In the genomic region with DNA sequence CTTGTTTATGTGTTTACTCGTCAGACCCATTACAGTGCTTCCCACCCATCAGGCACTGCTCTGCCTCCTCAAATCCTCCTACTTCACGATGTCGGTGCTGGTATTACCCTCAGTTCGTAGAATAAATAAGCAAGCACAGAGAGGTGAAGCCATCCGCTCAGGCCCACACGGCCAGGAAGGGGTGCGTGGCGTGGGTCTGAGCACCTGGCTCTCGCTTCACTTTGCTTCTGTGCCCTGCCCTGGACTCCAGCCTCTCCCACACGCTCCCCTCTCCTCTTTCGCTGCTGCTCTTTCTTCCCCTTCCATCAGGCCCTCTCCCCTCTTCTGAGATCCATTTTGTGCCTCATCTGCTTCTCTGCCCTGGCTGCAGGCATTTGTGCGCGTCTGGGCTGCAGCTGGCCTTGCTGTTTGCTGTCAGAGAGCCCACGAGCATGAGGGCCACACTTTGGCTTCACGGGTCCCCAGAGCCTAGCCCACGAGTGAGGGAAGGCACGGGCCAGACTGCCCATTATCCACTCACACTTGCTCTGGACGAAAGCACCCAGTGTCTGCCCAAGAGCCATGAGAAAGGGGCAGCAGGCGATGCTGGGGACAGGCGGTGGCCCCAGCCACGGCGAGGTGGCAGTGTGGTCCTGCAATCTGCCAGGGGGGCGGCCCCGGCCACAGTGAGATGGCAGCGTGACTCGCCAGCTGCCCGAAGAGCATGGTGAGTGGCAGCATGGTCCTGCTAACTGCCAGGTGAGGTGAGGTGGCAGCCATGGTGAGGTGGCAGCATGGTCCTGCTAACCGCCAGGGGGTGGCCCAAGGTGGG, we compare ENCODE assay signal across 19 cellular contexts.
"Had no signal": no experiment of that assay in that cellular context is flagged by ENCODE, and none has a peak within 500 bp of the region (broad histone marks: within the 10 kb centered on the region; RNA-seq: fewer than 3 reads in every experiment).

No MANE protein-coding gene starts in this region.

- H3K4me3 ChIP-seq: esophagus squamous epithelium, psoas muscle, stomach had no signal

- H3K36me3 Mint-ChIP-seq: stimulated activated effector memory CD8-positive, alpha-beta T cell treated with anti-CD3 and anti-CD28 coated beads, Interleukin-12 subunit alpha, Interleukin-12 subunit beta, amount 100 ng/mL, for 72 hours had no signal

- H3K4me3 Mint-ChIP-seq: effector memory CD8-positive, alpha-beta T cell; stimulated activated effector memory CD8-positive, alpha-beta T cell treated with anti-CD3 and anti-CD28 coated beads, Interleukin-12 subunit alpha, Interleukin-12 subunit beta, amount 100 ng/mL, for 72 hours; T-cell had no signal

- H3K4me1 ChIP-seq: psoas muscle, stomach had no signal

- H3K27ac ChIP-seq: esophagus squamous epithelium, psoas muscle, stomach had no signal

- DNase-seq: activated CD4-positive, alpha-beta T cell treated with anti-CD3 and anti-CD28 coated beads for 1 hour; activated CD8-positive, alpha-beta memory T cell treated with anti-CD3 and anti-CD28 coated beads for 24 hours; activated CD8-positive, alpha-beta memory T cell treated with anti-CD3 and anti-CD28 coated beads, Interleukin-2, amount 50 U/mL, for 48 hours; activated effector memory CD4-positive, alpha-beta T cell treated with Interleukin-2 at 50 U/mL for 16 hours; activated naive CD4-positive, alpha-beta T cell treated with anti-CD3 and anti-CD28 coated beads, Interleukin-2, amount 50 U/mL, for 16 hours; activated T-cell treated with anti-CD3 and anti-CD28 coated beads, Interleukin-2, amount 50 U/mL, for 48 hours; dermis blood vessel endothelial cell; effector memory CD8-positive, alpha-beta T cell; esophagus squamous epithelium; mammary epithelial cell; psoas muscle; right cardiac atrium; small intestine; stimulated activated CD4-positive, alpha-beta T cell treated with anti-CD3 and anti-CD28 coated beads, Interleukin-4, amount 100 ng/mL, for 1 hour; stomach; T-cell; T1000 had no signal

- H3K9me3 ChIP-seq: esophagus squamous epithelium, psoas muscle, stomach had no signal

- H3K27me3 ChIP-seq: stomach had no signal

- ATAC-seq: effector memory CD8-positive, alpha-beta T cell; psoas muscle; right cardiac atrium; SK-N-SH treated with all-trans-retinoic acid at 6 μM for 48 hours; stimulated activated effector memory CD8-positive, alpha-beta T cell treated with anti-CD3 and anti-CD28 coated beads, Interleukin-12 subunit alpha, Interleukin-12 subunit beta, amount 100 ng/mL, for 72 hours; T-cell had no signal

- H3K27ac Mint-ChIP-seq: effector memory CD8-positive, alpha-beta T cell; stimulated activated effector memory CD8-positive, alpha-beta T cell treated with anti-CD3 and anti-CD28 coated beads, Interleukin-12 subunit alpha, Interleukin-12 subunit beta, amount 100 ng/mL, for 72 hours; T-cell had no signal

- H3K9me3 Mint-ChIP-seq: effector memory CD8-positive, alpha-beta T cell; stimulated activated effector memory CD8-positive, alpha-beta T cell treated with anti-CD3 and anti-CD28 coated beads, Interleukin-12 subunit alpha, Interleukin-12 subunit beta, amount 100 ng/mL, for 72 hours; T-cell had no signal
